In genomic region chr7:129882531-129882930, GRCh38 we compare ENCODE assay signal across 28 cellular contexts.
DNase-seq lines count a peak whose midpoint lies in the region; ATAC-seq, FAIRE-seq and TF ChIP-seq lines count a peak whose summit lies in the region.
"Had no signal": no experiment of that assay in that cellular context is flagged by ENCODE, and none has a peak within 500 bp of the region (broad histone marks: within the 10 kb centered on the region; RNA-seq: fewer than 3 reads in every experiment).

No MANE protein-coding gene starts in this region.

- FAIRE-seq in astrocyte (lab: Jason Lieb, UNC): peak; percentile 74
- FAIRE-seq: GM18507, urothelium cell line had no signal

- no peaks in the 10 kb centered on the region for H3K27me3 ChIP-seq in astrocyte (ENCODE audit: insufficient read depth, low read length)
- H3K27me3 ChIP-seq: colonic mucosa, heart right ventricle had no signal

- H3K4me2 ChIP-seq in astrocyte (ENCODE audit: low read length): peak overlapping the region; percentile 38

- H3K27ac Mint-ChIP-seq in astrocyte (ENCODE audit: unreplicated experiment): no peak overlapping the region
- H3K27ac Mint-ChIP-seq: activated naive CD8-positive, alpha-beta T cell treated with anti-CD3 and anti-CD28 coated beads, Interleukin-2, amount 10 ng/mL, durations not matched to agents 7 days and 5 days; activated T-helper 2 cell treated with anti-CD3 and anti-CD28 coated beads, Interferon-gamma antibody, Interleukin-2, Interleukin-4, amounts not matched to agents 10 μg/mL and 5 μg/mL and 100 μg/mL, durations not matched to agents 14 hours and 24 hours and 36 hours; T-helper 2 cell treated with Interferon-gamma antibody and Interleukin-4, amounts not matched to agents 5 μg/mL and 100 μg/mL, for 36 hours had no signal

- H3K9me3 Mint-ChIP-seq in astrocyte (ENCODE audit: unreplicated experiment): peaks cover 1% of the 10 kb centered on the region
- H3K9me3 Mint-ChIP-seq: activated naive CD8-positive, alpha-beta T cell treated with anti-CD3 and anti-CD28 coated beads, Interleukin-2, amount 10 ng/mL, durations not matched to agents 7 days and 5 days; activated T-helper 2 cell treated with anti-CD3 and anti-CD28 coated beads, Interferon-gamma antibody, Interleukin-2, Interleukin-4, amounts not matched to agents 10 μg/mL and 5 μg/mL and 100 μg/mL, durations not matched to agents 14 hours and 24 hours and 36 hours; brain; CD14-positive monocyte; T-helper 2 cell treated with Interferon-gamma antibody and Interleukin-4, amounts not matched to agents 5 μg/mL and 100 μg/mL, for 36 hours had no signal

- peak; percentile 26 for DNase-seq in AG08396 (ENCODE audit: low spot score)
- peak; percentile 29 for DNase-seq in HT1080 (ENCODE audit: low read depth)
- DNase-seq in astrocyte (ENCODE audit: low read depth): no peak
- DNase-seq in kidney tubule cell (ENCODE audit: low spot score): peak; percentile 47
- no peak for DNase-seq in middle frontal gyrus (ENCODE audit: extremely low spot score, low spot score)
- DNase-seq in cerebellum (ENCODE audit: low spot score): no peak
- DNase-seq in effector CD8-positive, alpha-beta T cell (lab: John Stamatoyannopoulos, UW): no peak
- DNase-seq: activated CD4-positive, alpha-beta T cell treated with anti-CD3 and anti-CD28 coated beads, Interleukin-2, amount 50 U/mL, for 4 hours; activated CD8-positive, alpha-beta memory T cell treated with anti-CD3 and anti-CD28 coated beads, Interleukin-2, amount 50 U/mL, for 48 hours; activated naive CD8-positive, alpha-beta T cell treated with anti-CD3 and anti-CD28 coated beads, Interleukin-2, amount 10 ng/mL, durations not matched to agents 7 days and 5 days; colonic mucosa; heart right ventricle; left ventricle myocardium superior; NCI-H1105 treated with DMSO at 0.1 percent for 48 hours; NCI-H446; NK-92 treated with Interleukin-12 subunit alpha and Interleukin-12 subunit beta, amount 100 ng/mL, for 24 hours; RPMI8226; stimulated activated CD4-positive, alpha-beta T cell treated with anti-CD3 and anti-CD28 coated beads, Interleukin-1b, Interleukin-23, amount 100 ng/mL, for 48 hours had no signal

- peak overlapping the region; percentile 29 for H3K27ac ChIP-seq in astrocyte (ENCODE audit: low read depth, low read length)
- H3K27ac ChIP-seq: colonic mucosa, SK-N-MC had no signal

- no peaks in the 10 kb centered on the region for H3K9me3 ChIP-seq in astrocyte (ENCODE audit: insufficient read depth, low read depth, low read length)
- H3K9me3 ChIP-seq: colonic mucosa, heart right ventricle had no signal

- no peak for ATAC-seq in HG02610 (IDR thresholded peaks at IDR 0.05; ENCODE audit: unreplicated experiment)
- ATAC-seq: HCT116, heart right ventricle, left ventricle myocardium superior had no signal

- TF ChIP-seq CTCF in astrocyte (IDR thresholded peaks at IDR 0.05; ENCODE audit: insufficient read depth, low read depth, low read length): no peak

- H3K79me2 ChIP-seq in astrocyte (ENCODE audit: insufficient read depth, low read length): peaks cover 73% of the 10 kb centered on the region

- H3K4me1 ChIP-seq in astrocyte (ENCODE audit: insufficient read depth, low read length): peaks cover 14% of the 10 kb centered on the region
- H3K4me1 ChIP-seq: colonic mucosa had no signal

- H4K20me1 ChIP-seq in astrocyte (ENCODE audit: insufficient read depth, low read length): peaks cover 64% of the 10 kb centered on the region

- peaks cover 13% of the 10 kb centered on the region for H3K36me3 ChIP-seq in astrocyte (ENCODE audit: insufficient read depth, low read length)
- H3K36me3 ChIP-seq: colonic mucosa had no signal

- H3K4me1 Mint-ChIP-seq in astrocyte (ENCODE audit: low read depth, unreplicated experiment): peaks cover 18% of the 10 kb centered on the region

- H3K27me3 Mint-ChIP-seq in astrocyte (ENCODE audit: low read depth, unreplicated experiment): no peaks in the 10 kb centered on the region
- H3K27me3 Mint-ChIP-seq: activated naive CD8-positive, alpha-beta T cell treated with anti-CD3 and anti-CD28 coated beads, Interleukin-2, amount 10 ng/mL, durations not matched to agents 7 days and 5 days; brain; progenitor cell of endocrine pancreas had no signal

- no peak overlapping the region for H3K9ac ChIP-seq in astrocyte (ENCODE audit: low read length)

- H3K4me3 Mint-ChIP-seq in astrocyte (ENCODE audit: unreplicated experiment): no peak overlapping the region
- H3K4me3 Mint-ChIP-seq: activated naive CD8-positive, alpha-beta T cell treated with anti-CD3 and anti-CD28 coated beads, Interleukin-2, amount 10 ng/mL, durations not matched to agents 7 days and 5 days; CD14-positive monocyte; T-helper 2 cell treated with Interferon-gamma antibody and Interleukin-4, amounts not matched to agents 5 μg/mL and 100 μg/mL, for 36 hours had no signal

- H2AFZ ChIP-seq in astrocyte (ENCODE audit: low read depth, low read length): no peak overlapping the region

- H3K4me3 ChIP-seq in astrocyte (ENCODE audit: insufficient read depth, low read depth, low read length): no peak overlapping the region
- H3K4me3 ChIP-seq: colonic mucosa, heart right ventricle, SK-N-MC had no signal

- H3K36me3 Mint-ChIP-seq in astrocyte (ENCODE audit: low read depth, unreplicated experiment): peaks cover 15% of the 10 kb centered on the region

Comparison
In these comparisons a context has a peak if more than half of its experiments do, and no peak if none do; other contexts are left out.
1. DNase-seq: peak in AG08396 (single experiment), HT1080 (single experiment) and kidney tubule cell (single experiment); none in astrocyte (single experiment), middle frontal gyrus (single experiment), cerebellum (single experiment) and effector CD8-positive, alpha-beta T cell (single experiment).